ENCODE assay signal across 11 cellular contexts in the genomic region with DNA sequence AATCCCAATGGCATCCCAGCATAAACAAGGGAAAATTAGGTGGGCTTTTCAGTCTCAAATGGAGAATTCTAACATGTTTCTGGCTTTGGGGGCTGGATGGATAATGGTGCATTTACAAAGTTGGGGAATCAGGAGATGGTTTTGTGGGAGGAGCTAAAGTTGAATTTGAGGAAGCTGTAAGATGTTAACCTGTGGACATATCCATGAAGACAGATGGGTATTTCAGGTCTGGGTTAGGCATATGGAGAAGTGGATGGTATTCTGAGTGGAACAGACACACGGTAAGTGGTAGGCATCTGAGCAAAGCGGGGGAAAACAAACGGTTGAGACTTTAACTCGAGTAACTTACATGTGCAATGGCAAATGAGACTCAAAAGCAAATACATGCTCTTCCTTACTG. TPM values are rescaled to one million over a fixed set of nuclear protein-coding genes. Genes with fewer than 3 reads are reported as not detected.
DNase-seq lines count a peak whose midpoint lies in the region; ATAC-seq and TF ChIP-seq lines count a peak whose summit lies in the region.
"Had no signal": no experiment of that assay in that cellular context is flagged by ENCODE, and none has a peak within 500 bp of the region (broad histone marks: within the 10 kb centered on the region; RNA-seq: fewer than 3 reads in every experiment).

No MANE protein-coding gene starts in this region.

- peak overlapping the region in 4 of 5 experiments; percentile 79 to 98 (median 86) for H3K27ac Mint-ChIP-seq in brain
- H3K27ac Mint-ChIP-seq in osteocyte (ENCODE audit: unreplicated experiment) = peak overlapping the region; percentile 9

- H3K9me3 Mint-ChIP-seq in brain (peaks cover 0 to 7% (median 0%) of the 10 kb centered on the region in 5 experiments), osteocyte (ENCODE audit: unreplicated experiment) (no peaks in the 10 kb centered on the region)

- peak; percentile 10 for DNase-seq in SKM-1 treated with dmso at 0.1 percent for 144 hours (lab: John Stamatoyannopoulos, UW; ENCODE audit: unreplicated experiment)
- no peak for DNase-seq in SKM-1 (lab: John Stamatoyannopoulos, UW; ENCODE audit: unreplicated experiment)
- DNase-seq in NAMALWA (ENCODE audit: low spot score) = peak; percentile 25
- DNase-seq in osteocyte (ENCODE audit: extremely low spot score, unreplicated experiment) = no peak
- DNase-seq in NCI-H1105 treated with DMSO at 0.1 percent for 48 hours (lab: John Stamatoyannopoulos, UW) = no peak
- DNase-seq in AG20443 (ENCODE audit: low spot score) = no peak
- DNase-seq: NCI-H1694 treated with DMSO at 0.1 percent for 48 hours had no signal

- H3K36me3 Mint-ChIP-seq in brain (peaks cover 43% of the 10 kb centered on the region), osteocyte (ENCODE audit: unreplicated experiment) (peaks cover 30% of the 10 kb centered on the region)

- H3K4me3 Mint-ChIP-seq in brain (peak overlapping the region; percentile 70 to 95 (median 91)), osteocyte (ENCODE audit: unreplicated experiment) (no peak overlapping the region)

- ATAC-seq in GM18520 (IDR thresholded peaks at IDR 0.05; ENCODE audit: unreplicated experiment) = no peak
- ATAC-seq: right cardiac atrium, Right ventricle myocardium inferior had no signal

- H3K4me1 Mint-ChIP-seq in brain (peaks cover 80% of the 10 kb centered on the region), osteocyte (ENCODE audit: unreplicated experiment) (peaks cover 42% of the 10 kb centered on the region)

- TF ChIP-seq CTCF in brain (conservative IDR thresholded peaks at IDR 0.05) (no peak), osteocyte (IDR thresholded peaks at IDR 0.05) (no peak)

- peaks cover 7% of the 10 kb centered on the region for H3K27me3 Mint-ChIP-seq in brain
- H3K27me3 Mint-ChIP-seq in osteocyte (ENCODE audit: unreplicated experiment) = no peaks in the 10 kb centered on the region

RNA-seq across cellular contexts. Expression of a gene that starts 1.7 kb away (rescaled TPM):
- 1.5 TPM for polyA plus RNA-seq in brain (ENCODE audit: insufficient read depth, low read depth, low replicate concordance)
- total RNA-seq in osteocyte = 5.7 and 7.7 TPM in 2 replicates

RNA-seq across cellular contexts. Expression of a gene that starts 8.4 kb away (rescaled TPM):
- polyA plus RNA-seq in brain (ENCODE audit: insufficient read depth, low read depth, low replicate concordance) = 1,779 TPM
- 843 and 861 TPM in 2 replicates for total RNA-seq in osteocyte

Comparison
In these comparisons a context has a peak if more than half of its experiments do, and no peak if none do; other contexts are left out.
1. DNase-seq: peak in SKM-1 treated with dmso at 0.1 percent for 144 hours (single experiment) and NAMALWA (single experiment); none in SKM-1 (single experiment), osteocyte (single experiment), NCI-H1105 treated with DMSO at 0.1 percent for 48 hours (single experiment) and AG20443 (single experiment).